19 cellular contexts compared by ENCODE assay signal in genomic region chr12:67154876-67155275, GRCh38.
"Had no signal": no experiment of that assay in that cellular context is flagged by ENCODE, and none has a peak within 500 bp of the region (broad histone marks: within the 10 kb centered on the region; RNA-seq: fewer than 3 reads in every experiment).

No MANE protein-coding gene starts in this region.

- H3K9me3 ChIP-seq: sigmoid colon, thoracic aorta, tibial nerve, upper lobe of left lung had no signal

- H3K9ac ChIP-seq: neural progenitor cell, parathyroid adenoma had no signal

- DNase-seq: dorsolateral prefrontal cortex; effector CD4-positive, alpha-beta T cell; hypothalamus; immature natural killer cell; kidney; mesenchymal stem cell; naive thymus-derived CD4-positive, alpha-beta T cell; right cardiac atrium; sigmoid colon; stimulated activated CD4-positive, alpha-beta T cell treated with anti-CD3 and anti-CD28 coated beads, Interleukin-2, amount 100 ng/mL, for 24 hours; stimulated activated CD4-positive, alpha-beta T cell treated with anti-CD3 and anti-CD28 coated beads, Interleukin-4, amount 100 ng/mL, for 4 hours; stimulated activated naive CD8-positive, alpha-beta T cell treated with anti-CD3 and anti-CD28 coated beads, Interleukin-15, Interleukin-2, amounts not matched to agents 100 U/mL and 50 U/mL, for 24 hours; substantia nigra; upper lobe of left lung had no signal

- H3K79me2 ChIP-seq: parathyroid adenoma had no signal

- H3K27ac ChIP-seq: dorsolateral prefrontal cortex, neural progenitor cell, parathyroid adenoma, sigmoid colon, thoracic aorta, tibial nerve, upper lobe of left lung had no signal

- H2AFZ ChIP-seq: neural progenitor cell, parathyroid adenoma had no signal

- H3K4me1 ChIP-seq: neural progenitor cell, parathyroid adenoma, sigmoid colon, tibial nerve, upper lobe of left lung had no signal

- H3K36me3 ChIP-seq: neural progenitor cell, sigmoid colon, thoracic aorta, tibial nerve, upper lobe of left lung had no signal

- H3K4me2 ChIP-seq: neural progenitor cell had no signal

- H3K4me3 ChIP-seq: dorsolateral prefrontal cortex, lung, neural progenitor cell, sigmoid colon, thoracic aorta, tibial nerve, upper lobe of left lung had no signal

- H3K27me3 ChIP-seq: neural progenitor cell, sigmoid colon, tibial nerve, upper lobe of left lung had no signal
